2 cellular contexts compared by ENCODE assay signal in the genomic region with DNA sequence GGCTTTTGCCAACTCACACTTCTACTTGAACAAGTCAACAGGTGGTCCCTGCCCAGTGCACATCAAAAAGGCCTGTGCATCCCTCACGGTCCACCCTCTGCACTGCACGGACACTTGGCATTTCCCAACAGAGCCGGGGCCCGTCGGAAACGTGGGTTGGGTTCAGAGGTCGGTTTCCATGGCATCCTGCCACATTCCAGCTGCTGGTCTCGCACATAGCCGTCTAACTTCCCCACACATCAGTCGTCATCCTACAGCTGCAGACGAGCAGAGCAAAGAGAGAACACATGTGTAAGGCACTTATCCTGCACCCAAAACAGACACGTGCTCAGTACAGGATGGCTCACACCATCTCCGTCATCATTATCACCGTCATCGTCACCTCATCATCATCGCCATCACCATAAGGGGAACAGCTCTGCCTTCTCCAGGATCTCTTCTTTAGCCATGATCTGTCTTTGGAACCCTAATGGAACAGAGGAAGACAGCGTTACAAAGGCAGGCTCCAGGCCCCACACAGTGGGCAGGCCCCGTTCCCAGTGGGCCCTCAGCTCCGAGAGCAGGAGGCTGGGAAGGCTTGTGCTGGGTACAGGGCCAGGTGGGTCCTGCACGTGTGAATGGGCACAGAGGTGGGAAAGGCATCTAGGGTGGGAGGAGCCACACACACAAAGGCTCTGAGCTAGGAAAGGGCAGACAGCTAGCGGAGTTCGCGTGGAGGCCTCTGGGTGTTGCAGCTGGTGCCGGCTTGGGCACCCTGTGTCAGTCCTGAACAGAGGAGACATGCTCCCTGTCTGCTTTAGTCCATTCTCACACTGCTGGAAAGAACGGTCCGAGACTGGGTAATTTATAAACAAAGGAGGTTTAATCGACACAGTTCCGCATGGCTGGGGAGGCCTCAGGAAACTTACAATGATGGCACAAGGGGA.
TF ChIP-seq lines count a peak whose summit lies in the region.

No MANE protein-coding gene starts in this region.

TF ChIP-seq in WTC11, 78 proteins besides CTCF, POLR2A, EP300 and RAD21:
- TF ChIP-seq HMGA2 (CRISPR knock-in tag; IDR thresholded peaks at IDR 0.05), result no peak
- TF ChIP-seq FOXP1 (CRISPR knock-in tag; IDR thresholded peaks at IDR 0.05; ENCODE audit: borderline replicate concordance), result peak; percentile 55; the same call in 1 of the 2 replicates
- no peak for TF ChIP-seq ZNF425 (CRISPR knock-in tag; conservative IDR thresholded peaks at IDR 0.05)

TF ChIP-seq in HepG2, 621 proteins besides CTCF, POLR2A, EP300 and RAD21:
- TF ChIP-seq RBAK (CRISPR knock-in tag; IDR thresholded peaks at IDR 0.05), result no peak
- TF ChIP-seq PHF20 (CRISPR knock-in tag; IDR thresholded peaks at IDR 0.05), result no peak
- no peak for TF ChIP-seq DNMT3B (CRISPR knock-in tag; conservative IDR thresholded peaks at IDR 0.05)
- TF ChIP-seq NR2F1 (CRISPR knock-in tag; IDR thresholded peaks at IDR 0.05), result no peak
- TF ChIP-seq KIAA2018 (CRISPR knock-in tag; IDR thresholded peaks at IDR 0.05; ENCODE audit: borderline replicate concordance), result no peak
- TF ChIP-seq ASH2L (IDR thresholded peaks at IDR 0.05; ENCODE audit: insufficient read length, low read depth, low read length), result no peak
- peak; percentile 62 for TF ChIP-seq CREB1 (IDR thresholded peaks at IDR 0.05)
- no peak for TF ChIP-seq CREB1 (CRISPR knock-in tag; IDR thresholded peaks at IDR 0.05)
- TF ChIP-seq JDP2 (CRISPR knock-in tag; IDR thresholded peaks at IDR 0.05; ENCODE audit: borderline replicate concordance), result no peak
- TF ChIP-seq ZNF790 (CRISPR knock-in tag; IDR thresholded peaks at IDR 0.05; ENCODE audit: borderline replicate concordance), result no peak
